ENCODE assay signal across 17 cellular contexts in genomic region chr20:32451340-32451681, GRCh38.
A peak's percentile ranks its signal among the peaks of the same experiment; 100 is the strongest.
DNase-seq lines count a peak whose midpoint lies in the region; ATAC-seq and TF ChIP-seq lines count a peak whose summit lies in the region.
"Had no signal": no experiment of that assay in that cellular context is flagged by ENCODE, and none has a peak within 500 bp of the region (broad histone marks: within the 10 kb centered on the region; RNA-seq: fewer than 3 reads in every experiment).

No MANE protein-coding gene starts in this region.

- no peaks in the 10 kb centered on the region for H3K36me3 Mint-ChIP-seq in activated naive CD4-positive, alpha-beta T cell treated with anti-CD3 and anti-CD28 coated beads, Interleukin-2, amount 50 U/mL, for 72 hours
- peaks cover 16% of the 10 kb centered on the region for H3K36me3 Mint-ChIP-seq in activated naive CD4-positive, alpha-beta T cell treated with anti-CD3 and anti-CD28 coated beads, Interleukin-2, amount 10 ng/mL, durations not matched to agents 7 days and 5 days
- peaks cover 32% of the 10 kb centered on the region for H3K36me3 Mint-ChIP-seq in T-cell
- peaks cover 75% of the 10 kb centered on the region for H3K36me3 Mint-ChIP-seq in endodermal cell (ENCODE audit: low read depth)

- peaks cover 75% of the 10 kb centered on the region for H3K36me3 ChIP-seq in endodermal cell (ENCODE audit: control insufficient read depth, insufficient read depth, low read length)

- H3K9me3 Mint-ChIP-seq in activated naive CD4-positive, alpha-beta T cell treated with anti-CD3 and anti-CD28 coated beads, Interleukin-2, amount 50 U/mL, for 72 hours: no peaks in the 10 kb centered on the region
- H3K9me3 Mint-ChIP-seq in activated naive CD4-positive, alpha-beta T cell treated with anti-CD3 and anti-CD28 coated beads, Interleukin-2, amount 10 ng/mL, durations not matched to agents 7 days and 5 days: no peaks in the 10 kb centered on the region
- no peaks in the 10 kb centered on the region for H3K9me3 Mint-ChIP-seq in T-cell
- no peaks in the 10 kb centered on the region for H3K9me3 Mint-ChIP-seq in endodermal cell
- H3K9me3 Mint-ChIP-seq in stimulated activated naive CD8-positive, alpha-beta T cell treated with anti-CD3 and anti-CD28 coated beads, Interleukin-15, amount 100 ng/mL, for 72 hours: no peaks in the 10 kb centered on the region
- H3K9me3 Mint-ChIP-seq: stimulated activated memory B cell treated with anti-CD40 and anti-IgM and Interleukin-4, amounts not matched to agents 10 μg/mL and 1 μg/mL and 100 μg/mL, for 72 hours had no signal

- H3K4me1 Mint-ChIP-seq in activated naive CD4-positive, alpha-beta T cell treated with anti-CD3 and anti-CD28 coated beads, Interleukin-2, amount 10 ng/mL, durations not matched to agents 7 days and 5 days: no peaks in the 10 kb centered on the region
- H3K4me1 Mint-ChIP-seq in T-cell: peaks cover 11 to 15% (median 13%) of the 10 kb centered on the region in 3 donors
- H3K4me1 Mint-ChIP-seq in endodermal cell: no peaks in the 10 kb centered on the region
- H3K4me1 Mint-ChIP-seq in stimulated activated naive CD8-positive, alpha-beta T cell treated with anti-CD3 and anti-CD28 coated beads, Interleukin-15, amount 100 ng/mL, for 72 hours: peaks cover 69% of the 10 kb centered on the region

- H3K27me3 Mint-ChIP-seq in activated naive CD4-positive, alpha-beta T cell treated with anti-CD3 and anti-CD28 coated beads, Interleukin-2, amount 10 ng/mL, durations not matched to agents 7 days and 5 days: no peaks in the 10 kb centered on the region
- no peaks in the 10 kb centered on the region for H3K27me3 Mint-ChIP-seq in T-cell
- H3K27me3 Mint-ChIP-seq in endodermal cell (ENCODE audit: insufficient read depth): no peaks in the 10 kb centered on the region
- no peaks in the 10 kb centered on the region for H3K27me3 Mint-ChIP-seq in stimulated activated naive CD8-positive, alpha-beta T cell treated with anti-CD3 and anti-CD28 coated beads, Interleukin-15, amount 100 ng/mL, for 72 hours
- H3K27me3 Mint-ChIP-seq: stimulated activated memory B cell treated with anti-CD40 and anti-IgM and Interleukin-4, amounts not matched to agents 10 μg/mL and 1 μg/mL and 100 μg/mL, for 72 hours had no signal

- no peaks in the 10 kb centered on the region for H3K9me3 ChIP-seq in endodermal cell (ENCODE audit: control insufficient read depth, low read length)
- H3K9me3 ChIP-seq: upper lobe of left lung had no signal

- no peak for ATAC-seq in activated naive CD4-positive, alpha-beta T cell treated with anti-CD3 and anti-CD28 coated beads, Interleukin-2, amount 50 U/mL, for 72 hours
- ATAC-seq in T-cell (replicated peaks in 1 of 4) (no peak), HG03460 (IDR thresholded peaks at IDR 0.05; ENCODE audit: unreplicated experiment) (no peak)
- no peak for ATAC-seq in stimulated activated naive CD8-positive, alpha-beta T cell treated with anti-CD3 and anti-CD28 coated beads, Interleukin-15, amount 100 ng/mL, for 72 hours
- ATAC-seq: stimulated activated memory B cell treated with anti-CD40 and anti-IgM and Interleukin-4, amounts not matched to agents 10 μg/mL and 1 μg/mL and 100 μg/mL, for 72 hours had no signal

- DNase-seq in activated naive CD4-positive, alpha-beta T cell treated with anti-CD3 and anti-CD28 coated beads, Interleukin-2, amount 50 U/mL, for 72 hours (ENCODE audit: low spot score in 2 of 2): no peak
- DNase-seq in activated naive CD4-positive, alpha-beta T cell treated with anti-CD3 and anti-CD28 coated beads, Interleukin-2, amount 10 ng/mL, durations not matched to agents 7 days and 5 days: no peak
- DNase-seq in T-cell (no peak), endodermal cell (no peak), SHP77 treated with DMSO at 0.1 percent for 48 hours (lab: John Stamatoyannopoulos, UW) (no peak), COLO829 (ENCODE audit: low spot score) (no peak)
- DNase-seq in stimulated activated naive CD8-positive, alpha-beta T cell treated with anti-CD3 and anti-CD28 coated beads, Interleukin-15, amount 100 ng/mL, for 72 hours: no peak
- DNase-seq: ACHN; activated gamma-delta T cell treated with Interleukin-2 at 50 U/mL for 16 hours; effector memory CD4-positive, alpha-beta T cell; GM23248; kidney glomerular epithelial cell; NCI-H1105; small intestine; upper lobe of left lung had no signal

- H3K4me3 Mint-ChIP-seq in activated naive CD4-positive, alpha-beta T cell treated with anti-CD3 and anti-CD28 coated beads, Interleukin-2, amount 10 ng/mL, durations not matched to agents 7 days and 5 days: no peak overlapping the region
- no peak overlapping the region for H3K4me3 Mint-ChIP-seq in T-cell
- H3K4me3 Mint-ChIP-seq in endodermal cell: no peak overlapping the region
- no peak overlapping the region for H3K4me3 Mint-ChIP-seq in stimulated activated naive CD8-positive, alpha-beta T cell treated with anti-CD3 and anti-CD28 coated beads, Interleukin-15, amount 100 ng/mL, for 72 hours
- H3K4me3 Mint-ChIP-seq: stimulated activated memory B cell treated with anti-CD40 and anti-IgM and Interleukin-4, amounts not matched to agents 10 μg/mL and 1 μg/mL and 100 μg/mL, for 72 hours had no signal

- CTCF ChIA-PET in activated naive CD4-positive, alpha-beta T cell treated with anti-CD3 and anti-CD28 coated beads, Interleukin-2, amount 10 ng/mL, durations not matched to agents 7 days and 5 days (lab: Charles Lee): no interaction called here
- CTCF ChIA-PET in T-cell (lab: Charles Lee): no interaction called here

- no peak overlapping the region for H3K9ac ChIP-seq in endodermal cell (ENCODE audit: extremely low read depth, low read length, poor library complexity, severe bottlenecking)
- H3K9ac ChIP-seq: GM23248 had no signal

- peak overlapping the region; percentile 24 for H3K27ac ChIP-seq in endodermal cell (ENCODE audit: low read depth, low read length)
- H3K27ac ChIP-seq: GM23248 had no signal

- POLR2A ChIA-PET in T-cell (lab: Charles Lee): no interaction called here

- peaks cover 3% of the 10 kb centered on the region for H3K4me1 ChIP-seq in endodermal cell (ENCODE audit: control insufficient read depth, insufficient read depth, low read length)

- H3K4me3 ChIP-seq in endodermal cell (ENCODE audit: low read length): no peak overlapping the region
- H3K4me3 ChIP-seq: GM23248, upper lobe of left lung had no signal

- H3K27me3 ChIP-seq in endodermal cell (ENCODE audit: control insufficient read depth, insufficient read depth, low read length, poor library complexity, severe bottlenecking): no peaks in the 10 kb centered on the region
- H3K27me3 ChIP-seq: upper lobe of left lung had no signal

- H3K27ac Mint-ChIP-seq in activated naive CD4-positive, alpha-beta T cell treated with anti-CD3 and anti-CD28 coated beads, Interleukin-2, amount 50 U/mL, for 72 hours: peak overlapping the region; percentile 79 to 91
- H3K27ac Mint-ChIP-seq in activated naive CD4-positive, alpha-beta T cell treated with anti-CD3 and anti-CD28 coated beads, Interleukin-2, amount 10 ng/mL, durations not matched to agents 7 days and 5 days: no peak overlapping the region
- H3K27ac Mint-ChIP-seq in T-cell: peak overlapping the region; percentile 46 to 82
- no peak overlapping the region for H3K27ac Mint-ChIP-seq in endodermal cell
- H3K27ac Mint-ChIP-seq in stimulated activated naive CD8-positive, alpha-beta T cell treated with anti-CD3 and anti-CD28 coated beads, Interleukin-15, amount 100 ng/mL, for 72 hours: peak overlapping the region; percentile 86 to 88
- H3K27ac Mint-ChIP-seq: stimulated activated memory B cell treated with anti-CD40 and anti-IgM and Interleukin-4, amounts not matched to agents 10 μg/mL and 1 μg/mL and 100 μg/mL, for 72 hours had no signal

- TF ChIP-seq CTCF in endodermal cell (conservative IDR thresholded peaks at IDR 0.05): no peak

- WGBS in endodermal cell (ENCODE audit: insufficient coverage in 1 of 2, insufficient read length in 1 of 2), 2 experiments: 92 to 97% methylated on average over 7 to 8 of the region's 8 CpGs

Comparison
In these comparisons a context has a peak if more than half of its experiments do, and no peak if none do; other contexts are left out.
1. H3K27ac Mint-ChIP-seq: peak in activated naive CD4-positive, alpha-beta T cell treated with anti-CD3 and anti-CD28 coated beads, Interleukin-2, amount 50 U/mL, for 72 hours (2 of 2), T-cell (2 of 2) and stimulated activated naive CD8-positive, alpha-beta T cell treated with anti-CD3 and anti-CD28 coated beads, Interleukin-15, amount 100 ng/mL, for 72 hours (2 of 2); none in activated naive CD4-positive, alpha-beta T cell treated with anti-CD3 and anti-CD28 coated beads, Interleukin-2, amount 10 ng/mL, durations not matched to agents 7 days and 5 days (single experiment) and endodermal cell (single experiment).